8 cellular contexts compared by ENCODE assay signal in genomic region chr6:144675231-144675861, GRCh38.
A peak's percentile ranks its signal among the peaks of the same experiment; 100 is the strongest.
DNase-seq lines count a peak whose midpoint lies in the region; ATAC-seq, FAIRE-seq and TF ChIP-seq lines count a peak whose summit lies in the region.

No MANE protein-coding gene starts in this region.

- peak; percentile 75 for FAIRE-seq in keratinocyte (lab: Jason Lieb, UNC)

- POLR2A ChIA-PET in CD4-positive, alpha-beta T cell (lab: Charles Lee) = interaction anchor here (1.1 kb wide), 1 partner anchor 16 kb away, joined by 4 read pairs; no protein-coding TSS in a partner anchor
- POLR2A ChIA-PET in activated CD8-positive, alpha-beta T cell treated with anti-CD3 and anti-CD28 coated beads for 36 hours (lab: Charles Lee) = interaction anchor here (0.6 to 1.1 kb wide), 3 partner anchors 19 to 32 kb away, joined by 3 to 4 read pairs (median 3); no protein-coding TSS in a partner anchor

- H3K36me3 Mint-ChIP-seq in CD4-positive, alpha-beta T cell (ENCODE audit: low read depth) = peaks cover 92% of the 10 kb centered on the region
- H3K36me3 Mint-ChIP-seq in activated CD8-positive, alpha-beta T cell treated with anti-CD3 and anti-CD28 coated beads for 36 hours (ENCODE audit: low read depth) = peaks cover 42% of the 10 kb centered on the region
- H3K36me3 Mint-ChIP-seq in type B pancreatic cell = peaks cover 23% of the 10 kb centered on the region

- H3K4me3 Mint-ChIP-seq in CD4-positive, alpha-beta T cell = peak overlapping the region; percentile 17
- no peak overlapping the region for H3K4me3 Mint-ChIP-seq in activated CD8-positive, alpha-beta T cell treated with anti-CD3 and anti-CD28 coated beads for 36 hours
- no peak overlapping the region for H3K4me3 Mint-ChIP-seq in type B pancreatic cell

- peaks cover 42% of the 10 kb centered on the region for H3K4me1 Mint-ChIP-seq in CD4-positive, alpha-beta T cell (ENCODE audit: low read depth)
- H3K4me1 Mint-ChIP-seq in activated CD8-positive, alpha-beta T cell treated with anti-CD3 and anti-CD28 coated beads for 36 hours (ENCODE audit: low read depth) = peaks cover 25% of the 10 kb centered on the region
- H3K4me1 Mint-ChIP-seq in type B pancreatic cell (ENCODE audit: unreplicated experiment) = no peaks in the 10 kb centered on the region

- no peaks in the 10 kb centered on the region for H3K27me3 ChIP-seq in CD4-positive, alpha-beta T cell (ENCODE audit: control insufficient read depth, insufficient read depth, low read length)
- H3K27me3 ChIP-seq in keratinocyte (ENCODE audit: control insufficient read depth, extremely low read depth, insufficient read depth, low read length) = no peaks in the 10 kb centered on the region

- no peaks in the 10 kb centered on the region for H3K27me3 Mint-ChIP-seq in CD4-positive, alpha-beta T cell
- H3K27me3 Mint-ChIP-seq in activated CD8-positive, alpha-beta T cell treated with anti-CD3 and anti-CD28 coated beads for 36 hours = no peaks in the 10 kb centered on the region
- H3K27me3 Mint-ChIP-seq in type B pancreatic cell = no peaks in the 10 kb centered on the region

- H3K36me3 ChIP-seq in keratinocyte (ENCODE audit: control insufficient read depth in 2 of 2, extremely low read depth in 1 of 2, insufficient read depth in 2 of 2, low read length in 2 of 2) = no peaks in the 10 kb centered on the region

- H3K4me2 ChIP-seq in keratinocyte (ENCODE audit: control insufficient read depth, extremely low read depth, insufficient read depth, low read depth, low read length) = no peak overlapping the region

- no peak overlapping the region for H2AFZ ChIP-seq in keratinocyte (ENCODE audit: control insufficient read depth, low read length)

- CTCF ChIA-PET in CD4-positive, alpha-beta T cell (lab: Charles Lee) = no interaction called here
- CTCF ChIA-PET in activated CD8-positive, alpha-beta T cell treated with anti-CD3 and anti-CD28 coated beads for 36 hours (lab: Charles Lee) = no interaction called here

- H3K27ac Mint-ChIP-seq in CD4-positive, alpha-beta T cell = peak overlapping the region; percentile 29
- H3K27ac Mint-ChIP-seq in activated CD8-positive, alpha-beta T cell treated with anti-CD3 and anti-CD28 coated beads for 36 hours = peak overlapping the region; percentile 59
- H3K27ac Mint-ChIP-seq in type B pancreatic cell = no peak overlapping the region

- peak; percentile 34 for ATAC-seq in CD4-positive, alpha-beta T cell (ENCODE audit: poor library complexity)
- ATAC-seq in activated CD8-positive, alpha-beta T cell treated with anti-CD3 and anti-CD28 coated beads for 36 hours = peak; percentile 58
- ATAC-seq in HG03354 (IDR thresholded peaks at IDR 0.05; ENCODE audit: poor library complexity, severe bottlenecking, unreplicated experiment) = no peak

- no peaks in the 10 kb centered on the region for H4K20me1 ChIP-seq in keratinocyte (ENCODE audit: control insufficient read depth, extremely low read depth, insufficient read depth, low read length)

- no peak for TF ChIP-seq CTCF in CD4-positive, alpha-beta T cell (IDR thresholded peaks at IDR 0.05)
- no peak for TF ChIP-seq CTCF in activated CD8-positive, alpha-beta T cell treated with anti-CD3 and anti-CD28 coated beads for 36 hours (IDR thresholded peaks at IDR 0.05)
- TF ChIP-seq CTCF in keratinocyte (optimal IDR thresholded peaks at IDR 0.05 in 1 of 3, IDR thresholded peaks at IDR 0.05 in 1 of 3, conservative IDR thresholded peaks at IDR 0.05 in 1 of 3; ENCODE audit: extremely low read depth in 1 of 3, insufficient read depth in 2 of 3, low read length in 3 of 3) = no peak
- no peak for TF ChIP-seq CTCF in type B pancreatic cell (conservative IDR thresholded peaks at IDR 0.05)

- intact Hi-C loops in CD4-positive, alpha-beta T cell (cut with DNase I, micrococcal nuclease) = no loop called here
- intact Hi-C loops in activated CD8-positive, alpha-beta T cell treated with anti-CD3 and anti-CD28 coated beads for 36 hours (cut with micrococcal nuclease) = no loop called here

- H3K9ac ChIP-seq in keratinocyte (ENCODE audit: control insufficient read depth, extremely low read depth, insufficient read depth, low read length) = no peak overlapping the region

- H3K9me1 ChIP-seq in keratinocyte (ENCODE audit: control insufficient read depth, extremely low read depth, insufficient read depth, low read length) = no peaks in the 10 kb centered on the region

- H3K4me3 ChIP-seq in keratinocyte (ENCODE audit: control insufficient read depth in 2 of 3, extremely low read depth in 1 of 3, insufficient read depth in 2 of 3, low read depth in 1 of 3, low read length in 3 of 3) = no peak overlapping the region

- H3K4me1 ChIP-seq in keratinocyte (ENCODE audit: control insufficient read depth, extremely low read depth, insufficient read depth, low read length) = peaks cover 3% of the 10 kb centered on the region

- H3K27ac ChIP-seq in CD4-positive, alpha-beta T cell (ENCODE audit: low read depth, low read length) = no peak overlapping the region
- H3K27ac ChIP-seq in keratinocyte (ENCODE audit: control insufficient read depth, insufficient read depth, low read length) = no peak overlapping the region

- peak in 1 of 10 experiments; percentile 5 for DNase-seq in CD4-positive, alpha-beta T cell
- DNase-seq in HS-27A (ENCODE audit: low read depth) (peak; percentile 12), keratinocyte (ENCODE audit: low read depth, low spot score) (no peak), hypothalamus (lab: John Stamatoyannopoulos, UW) (no peak), type B pancreatic cell (ENCODE audit: extremely low spot score, unreplicated experiment) (no peak), ACHN (no peak)
- DNase-seq in activated CD8-positive, alpha-beta T cell treated with anti-CD3 and anti-CD28 coated beads for 36 hours = peak; percentile 66

- in situ Hi-C loops in ACHN (cut with HindIII; ENCODE audit: low pct_ligation_motif_present, low pct_unique_long_range_greater_than_20kb, low sequenced_read_pairs) = no loop called here

- peaks cover 29% of the 10 kb centered on the region for H3K9me3 ChIP-seq in CD4-positive, alpha-beta T cell (ENCODE audit: control insufficient read depth, low read length)
- no peaks in the 10 kb centered on the region for H3K9me3 ChIP-seq in keratinocyte (ENCODE audit: control insufficient read depth, low read depth, low read length)

- no peaks in the 10 kb centered on the region for H3K79me2 ChIP-seq in keratinocyte (ENCODE audit: control insufficient read depth, insufficient read depth, low read length)

- H3K9me3 Mint-ChIP-seq in CD4-positive, alpha-beta T cell = peaks cover 17% of the 10 kb centered on the region
- peaks cover 40% of the 10 kb centered on the region for H3K9me3 Mint-ChIP-seq in activated CD8-positive, alpha-beta T cell treated with anti-CD3 and anti-CD28 coated beads for 36 hours
- H3K9me3 Mint-ChIP-seq in type B pancreatic cell = peaks cover 16% of the 10 kb centered on the region

- dilution Hi-C loops in keratinocyte (cut with MboI; ENCODE audit: extremely low pct_ligation_motif_present, low sequenced_read_pairs) = no loop called here

Comparison
In these comparisons a context has a peak if more than half of its experiments do, and no peak if none do; other contexts are left out.
1. DNase-seq: peak in HS-27A (single experiment) and activated CD8-positive, alpha-beta T cell treated with anti-CD3 and anti-CD28 coated beads for 36 hours (single experiment); none in keratinocyte (single experiment), hypothalamus (0 of 51), type B pancreatic cell (single experiment) and ACHN (single experiment).